Comparison of ENCODE assay signal across 1 cellular context in the genomic region with DNA sequence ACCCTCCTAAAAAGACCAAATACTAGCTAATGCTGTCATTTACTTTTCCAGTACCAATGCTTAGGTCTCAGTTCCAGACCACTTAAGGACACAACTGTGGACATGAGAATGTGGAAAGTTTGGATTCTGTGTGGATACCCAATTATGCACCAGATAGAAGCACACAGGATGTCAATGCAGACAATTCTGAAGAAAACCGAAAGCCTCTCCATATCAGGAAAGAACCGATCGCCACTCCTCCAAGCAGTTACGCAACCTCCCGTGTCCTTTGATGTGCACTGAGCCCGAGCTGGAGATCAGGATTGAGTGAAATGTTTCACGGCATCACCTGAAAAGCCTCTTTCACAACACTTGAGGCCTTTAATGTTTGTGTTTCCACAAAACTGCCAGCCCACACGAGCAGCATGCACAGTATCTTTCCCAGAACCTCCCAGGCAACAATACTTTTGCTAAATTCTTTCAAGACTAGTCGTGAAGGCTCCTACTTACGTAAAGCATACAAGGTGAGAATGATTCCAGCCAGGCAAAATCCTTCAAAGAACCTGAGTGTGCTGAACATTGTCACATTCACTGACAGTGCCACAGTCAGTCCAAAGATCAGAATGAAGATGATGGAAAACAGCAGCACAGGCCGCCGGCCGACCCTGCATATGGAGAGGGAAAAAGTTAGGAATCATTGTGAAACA.
TF ChIP-seq lines count a peak whose summit lies in the region.

No MANE protein-coding gene starts in this region.

TF ChIP-seq in HepG2, 621 proteins besides CTCF, POLR2A, EP300 and RAD21 (continued from another document and continues in another):
- TF ChIP-seq, protein P1, sequence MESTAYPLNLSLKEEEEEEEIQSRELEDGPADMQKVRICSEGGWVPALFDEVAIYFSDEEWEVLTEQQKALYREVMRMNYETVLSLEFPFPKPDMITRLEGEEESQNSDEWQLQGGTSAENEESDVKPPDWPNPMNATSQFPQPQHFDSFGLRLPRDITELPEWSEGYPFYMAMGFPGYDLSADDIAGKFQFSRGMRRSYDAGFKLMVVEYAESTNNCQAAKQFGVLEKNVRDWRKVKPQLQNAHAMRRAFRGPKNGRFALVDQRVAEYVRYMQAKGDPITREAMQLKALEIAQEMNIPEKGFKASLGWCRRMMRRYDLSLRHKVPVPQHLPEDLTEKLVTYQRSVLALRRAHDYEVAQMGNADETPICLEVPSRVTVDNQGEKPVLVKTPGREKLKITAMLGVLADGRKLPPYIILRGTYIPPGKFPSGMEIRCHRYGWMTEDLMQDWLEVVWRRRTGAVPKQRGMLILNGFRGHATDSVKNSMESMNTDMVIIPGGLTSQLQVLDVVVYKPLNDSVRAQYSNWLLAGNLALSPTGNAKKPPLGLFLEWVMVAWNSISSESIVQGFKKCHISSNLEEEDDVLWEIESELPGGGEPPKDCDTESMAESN (CRISPR knock-in tag; conservative IDR thresholded peaks at IDR 0.05) = peak; percentile 80
- TF ChIP-seq ZNF468 (CRISPR knock-in tag; IDR thresholded peaks at IDR 0.05) (0 out of 2 replicates have a peak, but pooled peaks have one; percentile 55), GTF3A (CRISPR knock-in tag; conservative IDR thresholded peaks at IDR 0.05) (no peak), TSC22D2 (CRISPR knock-in tag; IDR thresholded peaks at IDR 0.05; ENCODE audit: borderline replicate concordance) (peak; percentile 76; the same call in 1 of the 2 replicates), PHF8 (CRISPR knock-in tag; IDR thresholded peaks at IDR 0.05) (peak; percentile 66), BRD4 (CRISPR knock-in tag; IDR thresholded peaks at IDR 0.05) (peak; percentile 94), SIN3B (IDR thresholded peaks at IDR 0.05; ENCODE audit: low read length) (no peak), ZNF749 (CRISPR knock-in tag; IDR thresholded peaks at IDR 0.05; ENCODE audit: borderline replicate concordance) (peak; percentile 93; the same call in 1 of the 2 replicates), MIXL1 (CRISPR knock-in tag; IDR thresholded peaks at IDR 0.05) (peak; percentile 93), SMAD9 (CRISPR knock-in tag; IDR thresholded peaks at IDR 0.05) (0 out of 2 replicates have a peak, but pooled peaks have one; percentile 45), HNF4A (CRISPR knock-in tag; IDR thresholded peaks at IDR 0.05) (peak; percentile 91), SMYD3 (CRISPR knock-in tag; IDR thresholded peaks at IDR 0.05) (no peak; the same call in 1 of the 2 replicates), CAMTA2 (CRISPR knock-in tag; IDR thresholded peaks at IDR 0.05; ENCODE audit: borderline replicate concordance) (no peak), YEATS2 (CRISPR knock-in tag; IDR thresholded peaks at IDR 0.05; ENCODE audit: borderline replicate concordance) (peak; percentile 79; the same call in 1 of the 2 replicates), ZNF562 (CRISPR knock-in tag; IDR thresholded peaks at IDR 0.05; ENCODE audit: borderline replicate concordance) (no peak), ZNF737 (CRISPR knock-in tag; IDR thresholded peaks at IDR 0.05; ENCODE audit: borderline replicate concordance) (no peak; the same call in 1 of the 2 replicates), ATRX (CRISPR knock-in tag; IDR thresholded peaks at IDR 0.05; ENCODE audit: borderline replicate concordance) (no peak), GABPB1 (CRISPR knock-in tag; IDR thresholded peaks at IDR 0.05) (peak; percentile 67), BHLHE40 (IDR thresholded peaks at IDR 0.05; ENCODE audit: low read length) (peak; percentile 89), ZNF660 (CRISPR knock-in tag; IDR thresholded peaks at IDR 0.05; ENCODE audit: borderline replicate concordance, low read depth) (no peak), MEIS2 (CRISPR knock-in tag; IDR thresholded peaks at IDR 0.05) (peak; percentile 97), KLF15 (CRISPR knock-in tag; IDR thresholded peaks at IDR 0.05; ENCODE audit: borderline replicate concordance) (no peak), SAFB2 (CRISPR knock-in tag; IDR thresholded peaks at IDR 0.05; ENCODE audit: borderline replicate concordance, low read depth) (no peak; the same call in 1 of the 2 replicates), ZNF530 (CRISPR knock-in tag; IDR thresholded peaks at IDR 0.05; ENCODE audit: low read depth) (no peak), SPEN (CRISPR knock-in tag; IDR thresholded peaks at IDR 0.05; ENCODE audit: low read depth) (peak; percentile 93; the same call in 1 of the 2 replicates)
- TF ChIP-seq, protein P2, sequence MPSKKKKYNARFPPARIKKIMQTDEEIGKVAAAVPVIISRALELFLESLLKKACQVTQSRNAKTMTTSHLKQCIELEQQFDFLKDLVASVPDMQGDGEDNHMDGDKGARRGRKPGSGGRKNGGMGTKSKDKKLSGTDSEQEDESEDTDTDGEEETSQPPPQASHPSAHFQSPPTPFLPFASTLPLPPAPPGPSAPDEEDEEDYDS (CRISPR knock-in tag; IDR thresholded peaks at IDR 0.05) = peak; percentile 94
- TF ChIP-seq, protein P3, sequence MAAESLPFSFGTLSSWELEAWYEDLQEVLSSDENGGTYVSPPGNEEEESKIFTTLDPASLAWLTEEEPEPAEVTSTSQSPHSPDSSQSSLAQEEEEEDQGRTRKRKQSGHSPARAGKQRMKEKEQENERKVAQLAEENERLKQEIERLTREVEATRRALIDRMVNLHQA (CRISPR knock-in tag; IDR thresholded peaks at IDR 0.05) = no peak; the same call in 1 of the 2 replicates
- TF ChIP-seq, protein P4, sequence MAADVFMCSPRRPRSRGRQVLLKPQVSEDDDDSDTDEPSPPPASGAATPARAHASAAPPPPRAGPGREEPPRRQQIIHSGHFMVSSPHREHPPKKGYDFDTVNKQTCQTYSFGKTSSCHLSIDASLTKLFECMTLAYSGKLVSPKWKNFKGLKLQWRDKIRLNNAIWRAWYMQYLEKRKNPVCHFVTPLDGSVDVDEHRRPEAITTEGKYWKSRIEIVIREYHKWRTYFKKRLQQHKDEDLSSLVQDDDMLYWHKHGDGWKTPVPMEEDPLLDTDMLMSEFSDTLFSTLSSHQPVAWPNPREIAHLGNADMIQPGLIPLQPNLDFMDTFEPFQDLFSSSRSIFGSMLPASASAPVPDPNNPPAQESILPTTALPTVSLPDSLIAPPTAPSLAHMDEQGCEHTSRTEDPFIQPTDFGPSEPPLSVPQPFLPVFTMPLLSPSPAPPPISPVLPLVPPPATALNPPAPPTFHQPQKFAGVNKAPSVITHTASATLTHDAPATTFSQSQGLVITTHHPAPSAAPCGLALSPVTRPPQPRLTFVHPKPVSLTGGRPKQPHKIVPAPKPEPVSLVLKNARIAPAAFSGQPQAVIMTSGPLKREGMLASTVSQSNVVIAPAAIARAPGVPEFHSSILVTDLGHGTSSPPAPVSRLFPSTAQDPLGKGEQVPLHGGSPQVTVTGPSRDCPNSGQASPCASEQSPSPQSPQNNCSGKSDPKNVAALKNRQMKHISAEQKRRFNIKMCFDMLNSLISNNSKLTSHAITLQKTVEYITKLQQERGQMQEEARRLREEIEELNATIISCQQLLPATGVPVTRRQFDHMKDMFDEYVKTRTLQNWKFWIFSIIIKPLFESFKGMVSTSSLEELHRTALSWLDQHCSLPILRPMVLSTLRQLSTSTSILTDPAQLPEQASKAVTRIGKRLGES (CRISPR knock-in tag; IDR thresholded peaks at IDR 0.05; ENCODE audit: borderline replicate concordance) = peak; percentile 91; the same call in 1 of the 2 replicates
- TF ChIP-seq, protein P5, sequence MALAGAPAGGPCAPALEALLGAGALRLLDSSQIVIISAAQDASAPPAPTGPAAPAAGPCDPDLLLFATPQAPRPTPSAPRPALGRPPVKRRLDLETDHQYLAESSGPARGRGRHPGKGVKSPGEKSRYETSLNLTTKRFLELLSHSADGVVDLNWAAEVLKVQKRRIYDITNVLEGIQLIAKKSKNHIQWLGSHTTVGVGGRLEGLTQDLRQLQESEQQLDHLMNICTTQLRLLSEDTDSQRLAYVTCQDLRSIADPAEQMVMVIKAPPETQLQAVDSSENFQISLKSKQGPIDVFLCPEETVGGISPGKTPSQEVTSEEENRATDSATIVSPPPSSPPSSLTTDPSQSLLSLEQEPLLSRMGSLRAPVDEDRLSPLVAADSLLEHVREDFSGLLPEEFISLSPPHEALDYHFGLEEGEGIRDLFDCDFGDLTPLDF (CRISPR knock-in tag; IDR thresholded peaks at IDR 0.05) = no peak
- TF ChIP-seq, protein P6, sequence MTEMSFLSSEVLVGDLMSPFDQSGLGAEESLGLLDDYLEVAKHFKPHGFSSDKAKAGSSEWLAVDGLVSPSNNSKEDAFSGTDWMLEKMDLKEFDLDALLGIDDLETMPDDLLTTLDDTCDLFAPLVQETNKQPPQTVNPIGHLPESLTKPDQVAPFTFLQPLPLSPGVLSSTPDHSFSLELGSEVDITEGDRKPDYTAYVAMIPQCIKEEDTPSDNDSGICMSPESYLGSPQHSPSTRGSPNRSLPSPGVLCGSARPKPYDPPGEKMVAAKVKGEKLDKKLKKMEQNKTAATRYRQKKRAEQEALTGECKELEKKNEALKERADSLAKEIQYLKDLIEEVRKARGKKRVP (CRISPR knock-in tag; IDR thresholded peaks at IDR 0.05) = peak in 1 of 2 experiments; percentile 93; a peak in 2 of 4 replicates
- TF ChIP-seq, protein P7, sequence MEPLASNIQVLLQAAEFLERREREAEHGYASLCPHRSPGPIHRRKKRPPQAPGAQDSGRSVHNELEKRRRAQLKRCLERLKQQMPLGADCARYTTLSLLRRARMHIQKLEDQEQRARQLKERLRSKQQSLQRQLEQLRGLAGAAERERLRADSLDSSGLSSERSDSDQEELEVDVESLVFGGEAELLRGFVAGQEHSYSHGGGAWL (CRISPR knock-in tag; IDR thresholded peaks at IDR 0.05) = peak; percentile 82
- TF ChIP-seq, protein P8, sequence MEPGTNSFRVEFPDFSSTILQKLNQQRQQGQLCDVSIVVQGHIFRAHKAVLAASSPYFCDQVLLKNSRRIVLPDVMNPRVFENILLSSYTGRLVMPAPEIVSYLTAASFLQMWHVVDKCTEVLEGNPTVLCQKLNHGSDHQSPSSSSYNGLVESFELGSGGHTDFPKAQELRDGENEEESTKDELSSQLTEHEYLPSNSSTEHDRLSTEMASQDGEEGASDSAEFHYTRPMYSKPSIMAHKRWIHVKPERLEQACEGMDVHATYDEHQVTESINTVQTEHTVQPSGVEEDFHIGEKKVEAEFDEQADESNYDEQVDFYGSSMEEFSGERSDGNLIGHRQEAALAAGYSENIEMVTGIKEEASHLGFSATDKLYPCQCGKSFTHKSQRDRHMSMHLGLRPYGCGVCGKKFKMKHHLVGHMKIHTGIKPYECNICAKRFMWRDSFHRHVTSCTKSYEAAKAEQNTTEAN (CRISPR knock-in tag; conservative IDR thresholded peaks at IDR 0.05) = peak; percentile 90
- TF ChIP-seq, protein P9, sequence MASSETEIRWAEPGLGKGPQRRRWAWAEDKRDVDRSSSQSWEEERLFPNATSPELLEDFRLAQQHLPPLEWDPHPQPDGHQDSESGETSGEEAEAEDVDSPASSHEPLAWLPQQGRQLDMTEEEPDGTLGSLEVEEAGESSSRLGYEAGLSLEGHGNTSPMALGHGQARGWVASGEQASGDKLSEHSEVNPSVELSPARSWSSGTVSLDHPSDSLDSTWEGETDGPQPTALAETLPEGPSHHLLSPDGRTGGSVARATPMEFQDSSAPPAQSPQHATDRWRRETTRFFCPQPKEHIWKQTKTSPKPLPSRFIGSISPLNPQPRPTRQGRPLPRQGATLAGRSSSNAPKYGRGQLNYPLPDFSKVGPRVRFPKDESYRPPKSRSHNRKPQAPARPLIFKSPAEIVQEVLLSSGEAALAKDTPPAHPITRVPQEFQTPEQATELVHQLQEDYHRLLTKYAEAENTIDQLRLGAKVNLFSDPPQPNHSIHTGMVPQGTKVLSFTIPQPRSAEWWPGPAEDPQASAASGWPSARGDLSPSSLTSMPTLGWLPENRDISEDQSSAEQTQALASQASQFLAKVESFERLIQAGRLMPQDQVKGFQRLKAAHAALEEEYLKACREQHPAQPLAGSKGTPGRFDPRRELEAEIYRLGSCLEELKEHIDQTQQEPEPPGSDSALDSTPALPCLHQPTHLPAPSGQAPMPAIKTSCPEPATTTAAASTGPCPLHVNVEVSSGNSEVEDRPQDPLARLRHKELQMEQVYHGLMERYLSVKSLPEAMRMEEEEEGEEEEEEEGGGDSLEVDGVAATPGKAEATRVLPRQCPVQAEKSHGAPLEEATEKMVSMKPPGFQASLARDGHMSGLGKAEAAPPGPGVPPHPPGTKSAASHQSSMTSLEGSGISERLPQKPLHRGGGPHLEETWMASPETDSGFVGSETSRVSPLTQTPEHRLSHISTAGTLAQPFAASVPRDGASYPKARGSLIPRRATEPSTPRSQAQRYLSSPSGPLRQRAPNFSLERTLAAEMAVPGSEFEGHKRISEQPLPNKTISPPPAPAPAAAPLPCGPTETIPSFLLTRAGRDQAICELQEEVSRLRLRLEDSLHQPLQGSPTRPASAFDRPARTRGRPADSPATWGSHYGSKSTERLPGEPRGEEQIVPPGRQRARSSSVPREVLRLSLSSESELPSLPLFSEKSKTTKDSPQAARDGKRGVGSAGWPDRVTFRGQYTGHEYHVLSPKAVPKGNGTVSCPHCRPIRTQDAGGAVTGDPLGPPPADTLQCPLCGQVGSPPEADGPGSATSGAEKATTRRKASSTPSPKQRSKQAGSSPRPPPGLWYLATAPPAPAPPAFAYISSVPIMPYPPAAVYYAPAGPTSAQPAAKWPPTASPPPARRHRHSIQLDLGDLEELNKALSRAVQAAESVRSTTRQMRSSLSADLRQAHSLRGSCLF (CRISPR knock-in tag; IDR thresholded peaks at IDR 0.05; ENCODE audit: borderline replicate concordance) = no peak
- TF ChIP-seq, protein P10, sequence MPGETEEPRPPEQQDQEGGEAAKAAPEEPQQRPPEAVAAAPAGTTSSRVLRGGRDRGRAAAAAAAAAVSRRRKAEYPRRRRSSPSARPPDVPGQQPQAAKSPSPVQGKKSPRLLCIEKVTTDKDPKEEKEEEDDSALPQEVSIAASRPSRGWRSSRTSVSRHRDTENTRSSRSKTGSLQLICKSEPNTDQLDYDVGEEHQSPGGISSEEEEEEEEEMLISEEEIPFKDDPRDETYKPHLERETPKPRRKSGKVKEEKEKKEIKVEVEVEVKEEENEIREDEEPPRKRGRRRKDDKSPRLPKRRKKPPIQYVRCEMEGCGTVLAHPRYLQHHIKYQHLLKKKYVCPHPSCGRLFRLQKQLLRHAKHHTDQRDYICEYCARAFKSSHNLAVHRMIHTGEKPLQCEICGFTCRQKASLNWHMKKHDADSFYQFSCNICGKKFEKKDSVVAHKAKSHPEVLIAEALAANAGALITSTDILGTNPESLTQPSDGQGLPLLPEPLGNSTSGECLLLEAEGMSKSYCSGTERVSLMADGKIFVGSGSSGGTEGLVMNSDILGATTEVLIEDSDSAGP (CRISPR knock-in tag; IDR thresholded peaks at IDR 0.05; ENCODE audit: borderline replicate concordance) = peak; percentile 57
- TF ChIP-seq, protein P11, sequence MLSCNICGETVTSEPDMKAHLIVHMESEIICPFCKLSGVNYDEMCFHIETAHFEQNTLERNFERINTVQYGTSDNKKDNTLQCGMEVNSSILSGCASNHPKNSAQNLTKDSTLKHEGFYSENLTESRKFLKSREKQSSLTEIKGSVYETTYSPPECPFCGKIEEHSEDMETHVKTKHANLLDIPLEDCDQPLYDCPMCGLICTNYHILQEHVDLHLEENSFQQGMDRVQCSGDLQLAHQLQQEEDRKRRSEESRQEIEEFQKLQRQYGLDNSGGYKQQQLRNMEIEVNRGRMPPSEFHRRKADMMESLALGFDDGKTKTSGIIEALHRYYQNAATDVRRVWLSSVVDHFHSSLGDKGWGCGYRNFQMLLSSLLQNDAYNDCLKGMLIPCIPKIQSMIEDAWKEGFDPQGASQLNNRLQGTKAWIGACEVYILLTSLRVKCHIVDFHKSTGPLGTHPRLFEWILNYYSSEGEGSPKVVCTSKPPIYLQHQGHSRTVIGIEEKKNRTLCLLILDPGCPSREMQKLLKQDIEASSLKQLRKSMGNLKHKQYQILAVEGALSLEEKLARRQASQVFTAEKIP (CRISPR knock-in tag; IDR thresholded peaks at IDR 0.05; ENCODE audit: borderline replicate concordance) = no peak
- TF ChIP-seq, protein P12, sequence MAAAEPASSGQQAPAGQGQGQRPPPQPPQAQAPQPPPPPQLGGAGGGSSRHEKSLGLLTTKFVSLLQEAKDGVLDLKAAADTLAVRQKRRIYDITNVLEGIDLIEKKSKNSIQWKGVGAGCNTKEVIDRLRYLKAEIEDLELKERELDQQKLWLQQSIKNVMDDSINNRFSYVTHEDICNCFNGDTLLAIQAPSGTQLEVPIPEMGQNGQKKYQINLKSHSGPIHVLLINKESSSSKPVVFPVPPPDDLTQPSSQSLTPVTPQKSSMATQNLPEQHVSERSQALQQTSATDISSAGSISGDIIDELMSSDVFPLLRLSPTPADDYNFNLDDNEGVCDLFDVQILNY (CRISPR knock-in tag; conservative IDR thresholded peaks at IDR 0.05) = no peak
